40 cellular contexts compared by ENCODE assay signal in genomic region chr12:72966684-72967083, GRCh38.
"Had no signal": no experiment of that assay in that cellular context is flagged by ENCODE, and none has a peak within 500 bp of the region (broad histone marks: within the 10 kb centered on the region; RNA-seq: fewer than 3 reads in every experiment).

No MANE protein-coding gene starts in this region.

- H3K27me3 ChIP-seq: adrenal gland, ascending aorta, body of pancreas, brain microvascular endothelial cell, breast epithelium, cardiac muscle cell had no signal

- H3K27ac Mint-ChIP-seq: activated naive CD4-positive, alpha-beta T cell treated with anti-CD3 and anti-CD28 coated beads for 36 hours; activated naive CD4-positive, alpha-beta T cell treated with anti-CD3 and anti-CD28 coated beads, Interleukin-2, amount 10 ng/mL, durations not matched to agents 7 days and 5 days; activated naive CD4-positive, alpha-beta T cell treated with anti-CD3 and anti-CD28 coated beads, Interleukin-2, amount 50 U/mL, for 24 hours; activated naive CD4-positive, alpha-beta T cell treated with anti-CD3 and anti-CD28 coated beads, Interleukin-2, amount 50 U/mL, for 72 hours; activated naive CD8-positive, alpha-beta T cell; activated naive CD8-positive, alpha-beta T cell treated with anti-CD3 and anti-CD28 coated beads for 36 hours; activated naive CD8-positive, alpha-beta T cell treated with anti-CD3 and anti-CD28 coated beads, Interleukin-2, amount 10 ng/mL, durations not matched to agents 7 days and 5 days; activated naive CD8-positive, alpha-beta T cell treated with anti-CD3 and anti-CD28 coated beads, Interleukin-2, amount 50 U/mL, for 24 hours; activated T-cell treated with anti-CD3 and anti-CD28 coated beads, Interleukin-2, amount 50 U/mL, for 24 hours; activated T-cell treated with anti-CD3 and anti-CD28 coated beads, Interleukin-2, amount 50 U/mL, for 72 hours; activated T-helper 1 cell treated with anti-CD3 and anti-CD28 coated beads, Interleukin-12 subunit alpha, Interleukin-12 subunit beta, Interleukin-2, Interleukin-4 antibody, amounts not matched to agents 30 ng/mL and 10 ng/mL and 1 ng/mL, durations not matched to agents 14 hours and 24 hours and 36 hours; activated T-helper 17 cell treated with anti-CD3 and anti-CD28 coated beads, Interleukin-2, amount 50 U/mL, for 72 hours; activated T-helper 2 cell treated with anti-CD3 and anti-CD28 coated beads, Interferon-gamma antibody, Interleukin-2, Interleukin-4, amounts not matched to agents 10 μg/mL and 5 μg/mL and 100 μg/mL, durations not matched to agents 14 hours and 24 hours and 36 hours; brain had no signal

- H3K36me3 ChIP-seq: adrenal gland, ascending aorta, brain microvascular endothelial cell, breast epithelium, cardiac muscle cell had no signal

- H3K9me3 Mint-ChIP-seq: activated naive CD4-positive, alpha-beta T cell treated with anti-CD3 and anti-CD28 coated beads, Interleukin-2, amount 50 U/mL, for 24 hours; activated T-helper 1 cell treated with anti-CD3 and anti-CD28 coated beads, Interleukin-12 subunit alpha, Interleukin-12 subunit beta, Interleukin-2, Interleukin-4 antibody, amounts not matched to agents 30 ng/mL and 10 ng/mL and 1 ng/mL, durations not matched to agents 14 hours and 24 hours and 36 hours; brain had no signal

- DNase-seq: activated effector memory CD4-positive, alpha-beta T cell treated with anti-CD3 and anti-CD28 coated beads, Interleukin-2, amount 50 U/mL, for 16 hours; activated effector memory CD4-positive, alpha-beta T cell treated with Interleukin-2 at 50 U/mL for 16 hours; activated gamma-delta T cell; activated gamma-delta T cell treated with Interleukin-2 at 50 U/mL for 16 hours; activated naive CD4-positive, alpha-beta T cell; activated naive CD4-positive, alpha-beta T cell treated with anti-CD3 and anti-CD28 coated beads for 36 hours; activated naive CD4-positive, alpha-beta T cell treated with anti-CD3 and anti-CD28 coated beads, Interleukin-2, amount 10 ng/mL, durations not matched to agents 7 days and 5 days; activated naive CD4-positive, alpha-beta T cell treated with anti-CD3 and anti-CD28 coated beads, Interleukin-2, amount 50 U/mL, for 16 hours; activated naive CD4-positive, alpha-beta T cell treated with Interleukin-2 at 50 U/mL for 16 hours; activated naive CD8-positive, alpha-beta T cell treated with anti-CD3 and anti-CD28 coated beads for 36 hours; activated naive CD8-positive, alpha-beta T cell treated with anti-CD3 and anti-CD28 coated beads, Interleukin-2, amount 10 ng/mL, durations not matched to agents 7 days and 5 days; activated naive CD8-positive, alpha-beta T cell treated with anti-CD3 and anti-CD28 coated beads, Interleukin-2, amount 50 U/mL, for 24 hours; activated T-cell treated with anti-CD3 and anti-CD28 coated beads, Interleukin-2, amount 50 U/mL, for 1 hour; activated T-cell treated with anti-CD3 and anti-CD28 coated beads, Interleukin-2, amount 50 U/mL, for 24 hours; activated T-cell treated with anti-CD3 and anti-CD28 coated beads, Interleukin-2, amount 50 U/mL, for 4 hours; activated T-cell treated with anti-CD3 and anti-CD28 coated beads, Interleukin-2, amount 50 U/mL, for 48 hours; activated T-cell treated with anti-CD3 and anti-CD28 coated beads, Interleukin-2, amount 50 U/mL, for 72 hours; adrenal gland; amniotic stem cell; amygdala; anterior cingulate cortex; aorta; body of pancreas; brain microvascular endothelial cell; caudate nucleus; central memory CD4-positive, alpha-beta T cell; cerebellar nuclear complex had no signal

- H3K9me3 ChIP-seq: adrenal gland, ascending aorta, body of pancreas, breast epithelium had no signal

- FAIRE-seq: astrocyte, bronchial epithelial cell had no signal

- H3K36me3 Mint-ChIP-seq: activated naive CD4-positive, alpha-beta T cell treated with anti-CD3 and anti-CD28 coated beads, Interleukin-2, amount 10 ng/mL, durations not matched to agents 7 days and 5 days; activated naive CD4-positive, alpha-beta T cell treated with anti-CD3 and anti-CD28 coated beads, Interleukin-2, amount 50 U/mL, for 24 hours; activated naive CD4-positive, alpha-beta T cell treated with anti-CD3 and anti-CD28 coated beads, Interleukin-2, amount 50 U/mL, for 72 hours; activated naive CD8-positive, alpha-beta T cell; activated naive CD8-positive, alpha-beta T cell treated with anti-CD3 and anti-CD28 coated beads for 36 hours; activated naive CD8-positive, alpha-beta T cell treated with anti-CD3 and anti-CD28 coated beads, Interleukin-2, amount 10 ng/mL, durations not matched to agents 7 days and 5 days; brain had no signal

- ATAC-seq: activated naive CD4-positive, alpha-beta T cell treated with anti-CD3 and anti-CD28 coated beads, Interleukin-2, amount 50 U/mL, for 72 hours; activated naive CD8-positive, alpha-beta T cell treated with anti-CD3 and anti-CD28 coated beads, Interleukin-2, amount 50 U/mL, for 24 hours; activated T-cell treated with anti-CD3 and anti-CD28 coated beads, Interleukin-2, amount 50 U/mL, for 4 hours; activated T-cell treated with anti-CD3 and anti-CD28 coated beads, Interleukin-2, amount 50 U/mL, for 72 hours; activated T-helper 17 cell treated with anti-CD3 and anti-CD28 coated beads, Interleukin-2, amount 50 U/mL, for 72 hours; body of pancreas had no signal

- H3K4me1 ChIP-seq: adrenal gland, ascending aorta, body of pancreas, breast epithelium had no signal

- H3K27ac ChIP-seq: adrenal gland, ascending aorta, body of pancreas, brain microvascular endothelial cell, breast epithelium, cardiac muscle cell had no signal

- H3K4me1 Mint-ChIP-seq: activated naive CD4-positive, alpha-beta T cell treated with anti-CD3 and anti-CD28 coated beads, Interleukin-2, amount 10 ng/mL, durations not matched to agents 7 days and 5 days; activated naive CD4-positive, alpha-beta T cell treated with anti-CD3 and anti-CD28 coated beads, Interleukin-2, amount 50 U/mL, for 24 hours; activated naive CD8-positive, alpha-beta T cell treated with anti-CD3 and anti-CD28 coated beads for 36 hours; activated naive CD8-positive, alpha-beta T cell treated with anti-CD3 and anti-CD28 coated beads, Interleukin-2, amount 10 ng/mL, durations not matched to agents 7 days and 5 days; activated naive CD8-positive, alpha-beta T cell treated with anti-CD3 and anti-CD28 coated beads, Interleukin-2, amount 50 U/mL, for 24 hours; activated T-helper 17 cell treated with anti-CD3 and anti-CD28 coated beads, Interleukin-2, amount 50 U/mL, for 72 hours; brain; central memory CD8-positive, alpha-beta T cell had no signal

- H3K27me3 Mint-ChIP-seq: activated naive CD4-positive, alpha-beta T cell treated with anti-CD3 and anti-CD28 coated beads, Interleukin-2, amount 10 ng/mL, durations not matched to agents 7 days and 5 days; activated naive CD4-positive, alpha-beta T cell treated with anti-CD3 and anti-CD28 coated beads, Interleukin-2, amount 50 U/mL, for 24 hours; activated naive CD8-positive, alpha-beta T cell; activated naive CD8-positive, alpha-beta T cell treated with anti-CD3 and anti-CD28 coated beads for 36 hours; activated naive CD8-positive, alpha-beta T cell treated with anti-CD3 and anti-CD28 coated beads, Interleukin-2, amount 10 ng/mL, durations not matched to agents 7 days and 5 days; activated naive CD8-positive, alpha-beta T cell treated with anti-CD3 and anti-CD28 coated beads, Interleukin-2, amount 50 U/mL, for 24 hours; activated T-cell treated with anti-CD3 and anti-CD28 coated beads, Interleukin-2, amount 50 U/mL, for 24 hours; activated T-helper 17 cell treated with anti-CD3 and anti-CD28 coated beads, Interleukin-2, amount 50 U/mL, for 72 hours; central memory CD8-positive, alpha-beta T cell had no signal

- H3K4me3 Mint-ChIP-seq: activated naive CD4-positive, alpha-beta T cell treated with anti-CD3 and anti-CD28 coated beads for 36 hours; activated naive CD4-positive, alpha-beta T cell treated with anti-CD3 and anti-CD28 coated beads, Interleukin-2, amount 10 ng/mL, durations not matched to agents 7 days and 5 days; activated naive CD4-positive, alpha-beta T cell treated with anti-CD3 and anti-CD28 coated beads, Interleukin-2, amount 50 U/mL, for 24 hours; activated naive CD8-positive, alpha-beta T cell; activated naive CD8-positive, alpha-beta T cell treated with anti-CD3 and anti-CD28 coated beads for 36 hours; activated naive CD8-positive, alpha-beta T cell treated with anti-CD3 and anti-CD28 coated beads, Interleukin-2, amount 10 ng/mL, durations not matched to agents 7 days and 5 days; activated naive CD8-positive, alpha-beta T cell treated with anti-CD3 and anti-CD28 coated beads, Interleukin-2, amount 50 U/mL, for 24 hours; activated T-cell treated with anti-CD3 and anti-CD28 coated beads, Interleukin-2, amount 50 U/mL, for 24 hours; activated T-cell treated with anti-CD3 and anti-CD28 coated beads, Interleukin-2, amount 50 U/mL, for 4 hours; activated T-cell treated with anti-CD3 and anti-CD28 coated beads, Interleukin-2, amount 50 U/mL, for 72 hours; activated T-helper 1 cell treated with anti-CD3 and anti-CD28 coated beads, Interleukin-12 subunit alpha, Interleukin-12 subunit beta, Interleukin-2, Interleukin-4 antibody, amounts not matched to agents 30 ng/mL and 10 ng/mL and 1 ng/mL, durations not matched to agents 14 hours and 24 hours and 36 hours; activated T-helper 17 cell treated with anti-CD3 and anti-CD28 coated beads, Interleukin-2, amount 50 U/mL, for 72 hours; brain; central memory CD8-positive, alpha-beta T cell had no signal

- H3K4me3 ChIP-seq: adrenal gland, ascending aorta, body of pancreas, breast epithelium, cardiac muscle cell had no signal
